In genomic region chr3:7322957-7323679, GRCh38 we compare ENCODE assay signal across 18 cellular contexts.
A peak's percentile ranks its signal among the peaks of the same experiment; 100 is the strongest.
DNase-seq lines count a peak whose midpoint lies in the region; ATAC-seq, FAIRE-seq and TF ChIP-seq lines count a peak whose summit lies in the region.
"Had no signal": no experiment of that assay in that cellular context is flagged by ENCODE, and none has a peak within 500 bp of the region (broad histone marks: within the 10 kb centered on the region; RNA-seq: fewer than 3 reads in every experiment).

No MANE protein-coding gene starts in this region.

- H3K4me3 ChIP-seq in astrocyte (ENCODE audit: insufficient read depth, low read depth, low read length) = no peak overlapping the region
- no peak overlapping the region for H3K4me3 ChIP-seq in fibroblast of villous mesenchyme (ENCODE audit: low read depth, low read length)
- H3K4me3 ChIP-seq: BLaER1 treated with 17β-estradiol and CSF1 and Interleukin-3, amounts not matched to agents 10 nM and 100 nM; GM23248 had no signal

- in situ Hi-C loops in ACHN (cut with HindIII; ENCODE audit: low pct_ligation_motif_present, low pct_unique_long_range_greater_than_20kb, low sequenced_read_pairs) = no loop called here

- H3K9me3 Mint-ChIP-seq in astrocyte (ENCODE audit: unreplicated experiment) = peaks cover 2% of the 10 kb centered on the region
- no peaks in the 10 kb centered on the region for H3K9me3 Mint-ChIP-seq in activated T-helper 1 cell treated with anti-CD3 and anti-CD28 coated beads, Interleukin-12 subunit alpha, Interleukin-12 subunit beta, Interleukin-2, Interleukin-4 antibody, amounts not matched to agents 30 ng/mL and 10 ng/mL and 1 ng/mL, durations not matched to agents 14 hours and 24 hours and 36 hours

- no peaks in the 10 kb centered on the region for H3K36me3 Mint-ChIP-seq in astrocyte (ENCODE audit: low read depth, unreplicated experiment)
- H3K36me3 Mint-ChIP-seq in activated T-helper 1 cell treated with anti-CD3 and anti-CD28 coated beads, Interleukin-12 subunit alpha, Interleukin-12 subunit beta, Interleukin-2, Interleukin-4 antibody, amounts not matched to agents 30 ng/mL and 10 ng/mL and 1 ng/mL, durations not matched to agents 14 hours and 24 hours and 36 hours (ENCODE audit: low read depth) = no peaks in the 10 kb centered on the region
- H3K36me3 Mint-ChIP-seq: CD4-positive, CD25-positive, alpha-beta regulatory T cell had no signal

- no peaks in the 10 kb centered on the region for H3K4me1 ChIP-seq in astrocyte (ENCODE audit: insufficient read depth, low read length)
- H3K4me1 ChIP-seq: BLaER1 treated with 17β-estradiol and CSF1 and Interleukin-3, amounts not matched to agents 10 nM and 100 nM had no signal

- no peak overlapping the region for H2AFZ ChIP-seq in astrocyte (ENCODE audit: low read depth, low read length)
- H2AFZ ChIP-seq: GM23248 had no signal

- H3K79me2 ChIP-seq in astrocyte (ENCODE audit: insufficient read depth, low read length) = no peaks in the 10 kb centered on the region

- no peak overlapping the region for H3K4me2 ChIP-seq in astrocyte (ENCODE audit: low read length)
- H3K4me2 ChIP-seq: BLaER1 treated with 17β-estradiol and CSF1 and Interleukin-3, amounts not matched to agents 10 nM and 100 nM had no signal

- no peak overlapping the region for H3K27ac ChIP-seq in astrocyte (ENCODE audit: low read depth, low read length)
- H3K27ac ChIP-seq: BLaER1 treated with 17β-estradiol and CSF1 and Interleukin-3, amounts not matched to agents 10 nM and 100 nM; GM23248 had no signal

- peaks cover 5% of the 10 kb centered on the region for H3K4me1 Mint-ChIP-seq in astrocyte (ENCODE audit: low read depth, unreplicated experiment)
- H3K4me1 Mint-ChIP-seq in activated T-helper 1 cell treated with anti-CD3 and anti-CD28 coated beads, Interleukin-12 subunit alpha, Interleukin-12 subunit beta, Interleukin-2, Interleukin-4 antibody, amounts not matched to agents 30 ng/mL and 10 ng/mL and 1 ng/mL, durations not matched to agents 14 hours and 24 hours and 36 hours (ENCODE audit: low read depth) = no peaks in the 10 kb centered on the region
- H3K4me1 Mint-ChIP-seq: CD4-positive, CD25-positive, alpha-beta regulatory T cell had no signal

- no peaks in the 10 kb centered on the region for H4K20me1 ChIP-seq in astrocyte (ENCODE audit: insufficient read depth, low read length)
- H4K20me1 ChIP-seq: BLaER1 treated with 17β-estradiol and CSF1 and Interleukin-3, amounts not matched to agents 10 nM and 100 nM had no signal

- no peak overlapping the region for H3K27ac Mint-ChIP-seq in astrocyte (ENCODE audit: unreplicated experiment)
- H3K27ac Mint-ChIP-seq in activated T-helper 1 cell treated with anti-CD3 and anti-CD28 coated beads, Interleukin-12 subunit alpha, Interleukin-12 subunit beta, Interleukin-2, Interleukin-4 antibody, amounts not matched to agents 30 ng/mL and 10 ng/mL and 1 ng/mL, durations not matched to agents 14 hours and 24 hours and 36 hours = no peak overlapping the region
- H3K27ac Mint-ChIP-seq: CD4-positive, CD25-positive, alpha-beta regulatory T cell had no signal

- intact Hi-C loops in activated T-helper 1 cell treated with anti-CD3 and anti-CD28 coated beads, Interleukin-12 subunit alpha, Interleukin-12 subunit beta, Interleukin-2, Interleukin-4 antibody, amounts not matched to agents 30 ng/mL and 10 ng/mL and 1 ng/mL, durations not matched to agents 14 hours and 24 hours and 36 hours (cut with micrococcal nuclease) = no loop called here

- no peaks in the 10 kb centered on the region for H3K27me3 ChIP-seq in astrocyte (ENCODE audit: insufficient read depth, low read length)
- H3K27me3 ChIP-seq: BLaER1 treated with 17β-estradiol and CSF1 and Interleukin-3, amounts not matched to agents 10 nM and 100 nM had no signal

- ATAC-seq in HG03439 (IDR thresholded peaks at IDR 0.05; ENCODE audit: unreplicated experiment) = no peak
- ATAC-seq: HCT116 had no signal

- no peaks in the 10 kb centered on the region for H3K36me3 ChIP-seq in astrocyte (ENCODE audit: insufficient read depth, low read length)
- H3K36me3 ChIP-seq: BLaER1 treated with 17β-estradiol and CSF1 and Interleukin-3, amounts not matched to agents 10 nM and 100 nM had no signal

- no peak for FAIRE-seq in astrocyte (lab: Jason Lieb, UNC)
- FAIRE-seq: GM12891, H54 had no signal

- no peak for TF ChIP-seq CTCF in astrocyte (IDR thresholded peaks at IDR 0.05; ENCODE audit: insufficient read depth, low read depth, low read length)
- TF ChIP-seq CTCF in fibroblast of villous mesenchyme (IDR thresholded peaks at IDR 0.05; ENCODE audit: insufficient read depth, low read depth, low read length) = no peak

- peak; percentile 42 for DNase-seq in ACHN
- DNase-seq in astrocyte (ENCODE audit: low read depth) = peak; percentile 65
- DNase-seq in fibroblast of villous mesenchyme (ENCODE audit: low read depth) = peak; percentile 5
- DNase-seq in left kidney (ENCODE audit: low read depth, low spot score) = peak; percentile 38
- no peak for DNase-seq in activated T-helper 1 cell treated with anti-CD3 and anti-CD28 coated beads, Interleukin-12 subunit alpha, Interleukin-12 subunit beta, Interleukin-2, Interleukin-4 antibody, amounts not matched to agents 30 ng/mL and 10 ng/mL and 1 ng/mL, durations not matched to agents 14 hours and 24 hours and 36 hours (ENCODE audit: low spot score)
- no peak for DNase-seq in OCI-M1 (lab: John Stamatoyannopoulos, UW)
- no peak for DNase-seq in NCI-H526 (lab: John Stamatoyannopoulos, UW)
- DNase-seq: 8988T; Calu3; CD4-positive, CD25-positive, alpha-beta regulatory T cell; DMS 273 treated with DMSO at 0.1 percent for 48 hours; DMS79; GM23248 had no signal

- no peaks in the 10 kb centered on the region for H3K9me3 ChIP-seq in astrocyte (ENCODE audit: insufficient read depth, low read depth, low read length)
- H3K9me3 ChIP-seq: BLaER1 treated with 17β-estradiol and CSF1 and Interleukin-3, amounts not matched to agents 10 nM and 100 nM had no signal

- no peaks in the 10 kb centered on the region for H3K27me3 Mint-ChIP-seq in astrocyte (ENCODE audit: low read depth, unreplicated experiment)
- H3K27me3 Mint-ChIP-seq in activated T-helper 1 cell treated with anti-CD3 and anti-CD28 coated beads, Interleukin-12 subunit alpha, Interleukin-12 subunit beta, Interleukin-2, Interleukin-4 antibody, amounts not matched to agents 30 ng/mL and 10 ng/mL and 1 ng/mL, durations not matched to agents 14 hours and 24 hours and 36 hours (ENCODE audit: insufficient read depth) = no peaks in the 10 kb centered on the region
- H3K27me3 Mint-ChIP-seq: CD4-positive, CD25-positive, alpha-beta regulatory T cell had no signal

- no peak overlapping the region for H3K4me3 Mint-ChIP-seq in astrocyte (ENCODE audit: unreplicated experiment)
- H3K4me3 Mint-ChIP-seq in activated T-helper 1 cell treated with anti-CD3 and anti-CD28 coated beads, Interleukin-12 subunit alpha, Interleukin-12 subunit beta, Interleukin-2, Interleukin-4 antibody, amounts not matched to agents 30 ng/mL and 10 ng/mL and 1 ng/mL, durations not matched to agents 14 hours and 24 hours and 36 hours = no peak overlapping the region
- H3K4me3 Mint-ChIP-seq: CD4-positive, CD25-positive, alpha-beta regulatory T cell had no signal

- H3K9ac ChIP-seq in astrocyte (ENCODE audit: low read length) = no peak overlapping the region
- H3K9ac ChIP-seq: BLaER1 treated with 17β-estradiol and CSF1 and Interleukin-3, amounts not matched to agents 10 nM and 100 nM; GM23248 had no signal

Comparison
In these comparisons a context has a peak if more than half of its experiments do, and no peak if none do; other contexts are left out.
1. DNase-seq: peak in ACHN (single experiment), astrocyte (single experiment), fibroblast of villous mesenchyme (single experiment) and left kidney (single experiment); none in activated T-helper 1 cell treated with anti-CD3 and anti-CD28 coated beads, Interleukin-12 subunit alpha, Interleukin-12 subunit beta, Interleukin-2, Interleukin-4 antibody, amounts not matched to agents 30 ng/mL and 10 ng/mL and 1 ng/mL, durations not matched to agents 14 hours and 24 hours and 36 hours (single experiment), OCI-M1 (single experiment) and NCI-H526 (0 of 2).